14 cellular contexts compared by ENCODE assay signal in genomic region chr19:16202320-16203255, GRCh38. TPM values are rescaled to one million over a fixed set of nuclear protein-coding genes. Genes with fewer than 3 reads are reported as not detected.
DNase-seq lines count a peak whose midpoint lies in the region; ATAC-seq lines count a peak whose summit lies in the region.
"Had no signal": no experiment of that assay in that cellular context is flagged by ENCODE, and none has a peak within 500 bp of the region (broad histone marks: within the 10 kb centered on the region; RNA-seq: fewer than 3 reads in every experiment).

No MANE protein-coding gene starts in this region.

- H3K4me1 Mint-ChIP-seq in activated T-helper 17 cell treated with anti-CD3 and anti-CD28 coated beads, Interleukin-2, amount 50 U/mL, for 72 hours: peaks cover 36% of the 10 kb centered on the region

- no peak overlapping the region for H3K4me3 ChIP-seq in MG63

- peak overlapping the region; percentile 8 for H3K27ac Mint-ChIP-seq in activated T-helper 17 cell treated with anti-CD3 and anti-CD28 coated beads, Interleukin-2, amount 50 U/mL, for 72 hours
- H3K27ac Mint-ChIP-seq: WTC11 had no signal

- no peaks in the 10 kb centered on the region for H3K9me3 Mint-ChIP-seq in activated T-helper 17 cell treated with anti-CD3 and anti-CD28 coated beads, Interleukin-2, amount 50 U/mL, for 72 hours
- H3K9me3 Mint-ChIP-seq: brain, WTC11 had no signal

- no peaks in the 10 kb centered on the region for H3K27me3 Mint-ChIP-seq in activated T-helper 17 cell treated with anti-CD3 and anti-CD28 coated beads, Interleukin-2, amount 50 U/mL, for 72 hours

- peaks cover 78% of the 10 kb centered on the region for H3K36me3 ChIP-seq in MG63

- H3K36me3 Mint-ChIP-seq in activated T-helper 17 cell treated with anti-CD3 and anti-CD28 coated beads, Interleukin-2, amount 50 U/mL, for 72 hours (ENCODE audit: low read depth): peaks cover 76% of the 10 kb centered on the region
- H3K36me3 Mint-ChIP-seq: WTC11 had no signal

- H3K27me3 ChIP-seq in MG63: no peaks in the 10 kb centered on the region

- peak; percentile 44 for DNase-seq in AG08396 (ENCODE audit: low spot score)
- peak; percentile 9 for DNase-seq in G401 (ENCODE audit: low spot score)
- peak; percentile 42 for DNase-seq in iris pigment epithelial cell (ENCODE audit: low read depth)
- no peak for DNase-seq in MG63
- no peak for DNase-seq in central memory CD4-positive, alpha-beta T cell
- DNase-seq in SIG-M5 treated with dmso at 0.1 percent for 504 hours (lab: John Stamatoyannopoulos, UW; ENCODE audit: unreplicated experiment): no peak
- DNase-seq: C1 segment of cervical spinal cord, GDM1 had no signal

- H3K4me3 Mint-ChIP-seq in activated T-helper 17 cell treated with anti-CD3 and anti-CD28 coated beads, Interleukin-2, amount 50 U/mL, for 72 hours: peak overlapping the region; percentile 3
- H3K4me3 Mint-ChIP-seq: WTC11 had no signal

- in situ Hi-C loops in G401 (cut with HindIII; ENCODE audit: low sequenced_read_pairs): no loop called here

- ATAC-seq in activated T-helper 17 cell treated with anti-CD3 and anti-CD28 coated beads, Interleukin-2, amount 50 U/mL, for 72 hours (replicated peaks): peak; percentile 30
- ATAC-seq in HG03457 (IDR thresholded peaks at IDR 0.05; ENCODE audit: unreplicated experiment): no peak
- ATAC-seq: WTC11 had no signal

- no peaks in the 10 kb centered on the region for H3K9me3 ChIP-seq in MG63

RNA-seq across cellular contexts. Expression of gene AP1M1, which starts 4.9 kb away (rescaled TPM):
- 91.4 and 95.6 TPM in 2 replicates for total RNA-seq in G401 (2014; rRNA removed; shearing (Covaris generic))
- total RNA-seq in activated T-helper 17 cell treated with anti-CD3 and anti-CD28 coated beads, Interleukin-2, amount 50 U/mL, for 72 hours: 100 to 1,000 TPM; 103 to 110 TPM
- total RNA-seq in MG63 (2014; rRNA removed; shearing (Covaris generic); ENCODE audit: low replicate concordance): 85.6 and 135 TPM in 2 replicates

RNA-seq across cellular contexts. Expression of gene FAM32A, which starts 17.4 kb away (rescaled TPM):
- total RNA-seq in G401 (2014; rRNA removed; shearing (Covaris generic)): 161 and 172 TPM in 2 replicates
- 10 to 100 TPM; 43.0 to 61.9 TPM for total RNA-seq in activated T-helper 17 cell treated with anti-CD3 and anti-CD28 coated beads, Interleukin-2, amount 50 U/mL, for 72 hours
- 128 and 150 TPM in 2 replicates for total RNA-seq in MG63 (2014; rRNA removed; shearing (Covaris generic); ENCODE audit: low replicate concordance)

RNA-seq across cellular contexts. Expression of gene CIB3, which starts 29.3 kb away (rescaled TPM):
- not detected in 2 replicates for total RNA-seq in G401 (2014; rRNA removed; shearing (Covaris generic))
- 1 to 10 TPM in 1 of 2 donors, not detected in 1; 1.1 TPM for total RNA-seq in activated T-helper 17 cell treated with anti-CD3 and anti-CD28 coated beads, Interleukin-2, amount 50 U/mL, for 72 hours
- not detected in 2 replicates for total RNA-seq in MG63 (2014; rRNA removed; shearing (Covaris generic); ENCODE audit: low replicate concordance)
- total RNA-seq: glomerular endothelial cell, renal cortical epithelial cell, WTC11 had no signal

RNA-seq across cellular contexts. Expression of gene HSH2D, which starts 59.1 kb away (rescaled TPM):
- total RNA-seq in G401 (2014; rRNA removed; shearing (Covaris generic)): not detected in 2 replicates
- 10 to 100 TPM; 32.7 to 39.3 TPM for total RNA-seq in activated T-helper 17 cell treated with anti-CD3 and anti-CD28 coated beads, Interleukin-2, amount 50 U/mL, for 72 hours
- not detected in 2 replicates for total RNA-seq in MG63 (2014; rRNA removed; shearing (Covaris generic); ENCODE audit: low replicate concordance)
- total RNA-seq: glomerular endothelial cell had no signal

Comparison
In these comparisons a context has a peak if more than half of its experiments do, and no peak if none do; other contexts are left out.
1. DNase-seq: peak in AG08396 (single experiment), G401 (single experiment) and iris pigment epithelial cell (single experiment); none in MG63 (single experiment), central memory CD4-positive, alpha-beta T cell (single experiment) and SIG-M5 treated with dmso at 0.1 percent for 504 hours (single experiment).